Comparison of ENCODE assay signal across 1 cellular context in the genomic region with DNA sequence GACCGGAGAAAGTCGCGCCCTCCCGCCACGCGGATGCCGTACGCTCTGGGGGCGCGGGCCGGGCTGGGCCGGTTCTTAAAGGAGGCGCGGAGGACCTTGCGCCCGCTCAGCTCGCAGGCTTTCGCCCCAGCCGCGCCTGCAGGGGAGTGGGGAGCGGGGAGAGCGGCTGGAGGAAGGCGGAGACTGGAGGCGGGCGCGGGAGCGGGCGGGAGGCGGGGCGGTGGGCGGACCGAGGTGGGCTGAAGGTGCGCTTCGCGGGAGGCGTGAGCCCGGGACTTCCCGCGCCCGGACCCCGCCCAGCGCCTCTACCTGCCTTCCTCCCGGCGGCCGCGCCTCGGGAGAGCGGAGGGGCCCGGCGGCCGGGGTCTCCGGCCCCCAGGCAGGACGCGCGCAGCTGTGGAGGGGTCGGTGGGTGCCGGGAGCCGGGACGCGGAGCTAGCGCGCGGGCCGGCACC.
TF ChIP-seq lines count a peak whose summit lies in the region.

TSS of gene ADRA2B (minus strand) at position 148 of the 455 bp plus-strand sequence. CDS start 422 bp downstream, outside the sequence.

TF ChIP-seq in H1, 55 proteins besides CTCF, POLR2A, EP300 and RAD21:
- TF ChIP-seq PHF8 (conservative IDR thresholded peaks at IDR 0.05; ENCODE audit: low read depth, low read length) (0 out of 2 replicates have a peak, but pooled peaks have one; percentile 41), NRF1 (IDR thresholded peaks at IDR 0.05; ENCODE audit: low read depth, low read length) (no peak), TCF12 (IDR thresholded peaks at IDR 0.05; ENCODE audit: low read depth, low read length) (no peak), TBP (IDR thresholded peaks at IDR 0.05; ENCODE audit: low read depth, low read length) (peak; percentile 56; the same call in 1 of the 2 replicates), KDM4A (IDR thresholded peaks at IDR 0.05; ENCODE audit: low read depth, low read length, severe bottlenecking) (peak; percentile 62), TAF1 (IDR thresholded peaks at IDR 0.05; ENCODE audit: low read depth, low read length) (0 out of 2 replicates have a peak, but pooled peaks have one; percentile 10), RFX5 (IDR thresholded peaks at IDR 0.05; ENCODE audit: borderline replicate concordance, low read depth, low read length) (no peak), HDAC6 (IDR thresholded peaks at IDR 0.05; ENCODE audit: low read depth, low read length) (no peak), ASH2L (IDR thresholded peaks at IDR 0.05; ENCODE audit: low read length) (peak; percentile 58)
- TF ChIP-seq, protein P1, sequence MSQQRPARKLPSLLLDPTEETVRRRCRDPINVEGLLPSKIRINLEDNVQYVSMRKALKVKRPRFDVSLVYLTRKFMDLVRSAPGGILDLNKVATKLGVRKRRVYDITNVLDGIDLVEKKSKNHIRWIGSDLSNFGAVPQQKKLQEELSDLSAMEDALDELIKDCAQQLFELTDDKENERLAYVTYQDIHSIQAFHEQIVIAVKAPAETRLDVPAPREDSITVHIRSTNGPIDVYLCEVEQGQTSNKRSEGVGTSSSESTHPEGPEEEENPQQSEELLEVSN (IDR thresholded peaks at IDR 0.05), result peak; percentile 65
- TF ChIP-seq, protein P2, sequence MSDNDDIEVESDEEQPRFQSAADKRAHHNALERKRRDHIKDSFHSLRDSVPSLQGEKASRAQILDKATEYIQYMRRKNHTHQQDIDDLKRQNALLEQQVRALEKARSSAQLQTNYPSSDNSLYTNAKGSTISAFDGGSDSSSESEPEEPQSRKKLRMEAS (IDR thresholded peaks at IDR 0.05), result 0 out of 2 replicates have a peak, but pooled peaks have one; percentile 54
TF ChIP-seq in H1: peak in this region for 7.
